26 cellular contexts compared by ENCODE assay signal in genomic region chr1:197101920-197102319, GRCh38. TPM values are rescaled to one million over a fixed set of nuclear protein-coding genes. Genes with fewer than 3 reads are reported as not detected.
A peak's percentile ranks its signal among the peaks of the same experiment; 100 is the strongest.
DNase-seq lines count a peak whose midpoint lies in the region; ATAC-seq and TF ChIP-seq lines count a peak whose summit lies in the region.
"Had no signal": no experiment of that assay in that cellular context is flagged by ENCODE, and none has a peak within 500 bp of the region (broad histone marks: within the 10 kb centered on the region; RNA-seq: fewer than 3 reads in every experiment).

No MANE protein-coding gene starts in this region.

- no peaks in the 10 kb centered on the region for H3K27me3 Mint-ChIP-seq in CD4-positive, alpha-beta T cell
- no peaks in the 10 kb centered on the region for H3K27me3 Mint-ChIP-seq in brain

- POLR2A ChIA-PET in CD4-positive, alpha-beta T cell (lab: Charles Lee): no interaction called here

- no peak for TF ChIP-seq CTCF in CD4-positive, alpha-beta T cell (IDR thresholded peaks at IDR 0.05)
- TF ChIP-seq CTCF in brain (conservative IDR thresholded peaks at IDR 0.05): no peak
- TF ChIP-seq CTCF in uterus (IDR thresholded peaks at IDR 0.05): no peak
- no peak for TF ChIP-seq CTCF in tibial artery (IDR thresholded peaks at IDR 0.05)

- no peaks in the 10 kb centered on the region for H3K36me3 Mint-ChIP-seq in CD4-positive, alpha-beta T cell (ENCODE audit: low read depth)
- H3K36me3 Mint-ChIP-seq in brain: peaks cover 31% of the 10 kb centered on the region
- H3K36me3 Mint-ChIP-seq: CD8-positive, alpha-beta T cell had no signal

- no peak for DNase-seq in CD4-positive, alpha-beta T cell
- DNase-seq in medulla oblongata (ENCODE audit: extremely low spot score) (peak; percentile 29), pons (ENCODE audit: low spot score) (peak; percentile 11), uterus (no peak), tibial artery (no peak), SKM-1 (lab: John Stamatoyannopoulos, UW; ENCODE audit: unreplicated experiment) (no peak), retina (no peak)
- DNase-seq: AML-193; Caco-2; CD8-positive, alpha-beta T cell; DMS 273 treated with DMSO at 0.1 percent for 48 hours; DMS79 treated with DMSO at 0.1 percent for 48 hours; GF-D8; KG1; MG63; NCI-H1105 treated with DMSO at 0.1 percent for 48 hours; NCI-H146; NCI-H1930; NCI-H446; NCI-H524 treated with DMSO at 0.1 percent for 48 hours; NCI-H774; SIG-M5; SK-N-SH had no signal

- intact Hi-C loops in CD4-positive, alpha-beta T cell (cut with DNase I, micrococcal nuclease): no loop called here
- intact Hi-C loops in uterus (cut with DNase I; ENCODE audit: low total_unique reads) (no loop called here), tibial artery (cut with DNase I; ENCODE audit: low total_unique reads) (no loop called here)

- H3K27ac Mint-ChIP-seq in CD4-positive, alpha-beta T cell: peak overlapping the region; percentile 73
- H3K27ac Mint-ChIP-seq in brain: peak overlapping the region in 3 of 5 experiments; percentile 33 to 85 (median 62)
- H3K27ac Mint-ChIP-seq: CD8-positive, alpha-beta T cell had no signal

- H3K4me1 ChIP-seq in uterus (no peaks in the 10 kb centered on the region), tibial artery (no peaks in the 10 kb centered on the region)
- H3K4me1 ChIP-seq: Caco-2 had no signal

- no peak overlapping the region for H3K4me3 ChIP-seq in uterus
- no peak overlapping the region for H3K4me3 ChIP-seq in tibial artery
- H3K4me3 ChIP-seq: BLaER1 treated with 17β-estradiol and CSF1 and Interleukin-3, amounts not matched to agents 10 nM and 100 nM; MG63 had no signal

- H3K4me1 Mint-ChIP-seq in CD4-positive, alpha-beta T cell (ENCODE audit: low read depth): peaks cover 43% of the 10 kb centered on the region
- H3K4me1 Mint-ChIP-seq in brain: peaks cover 52% of the 10 kb centered on the region

- H3K36me3 ChIP-seq in uterus (no peaks in the 10 kb centered on the region), tibial artery (no peaks in the 10 kb centered on the region)

- ATAC-seq in CD4-positive, alpha-beta T cell (ENCODE audit: poor library complexity): no peak
- ATAC-seq: CD8-positive, alpha-beta T cell had no signal

- TF ChIP-seq POLR2A in uterus (IDR thresholded peaks at IDR 0.05): no peak

- CTCF ChIA-PET in CD4-positive, alpha-beta T cell (lab: Charles Lee): interaction anchor here (0.8 kb wide), 1 partner anchor 13 kb away, joined by 3 read pairs; no protein-coding TSS in a partner anchor

- H3K27ac ChIP-seq in CD4-positive, alpha-beta T cell (ENCODE audit: low read depth, low read length): no peak overlapping the region
- no peak overlapping the region for H3K27ac ChIP-seq in uterus
- H3K27ac ChIP-seq in tibial artery: no peak overlapping the region
- H3K27ac ChIP-seq: BLaER1 treated with 17β-estradiol and CSF1 and Interleukin-3, amounts not matched to agents 10 nM and 100 nM had no signal

- no peaks in the 10 kb centered on the region for H3K27me3 ChIP-seq in CD4-positive, alpha-beta T cell (ENCODE audit: control insufficient read depth, insufficient read depth, low read length)
- H3K27me3 ChIP-seq in uterus (no peaks in the 10 kb centered on the region), tibial artery (no peaks in the 10 kb centered on the region)
- H3K27me3 ChIP-seq: BLaER1 treated with 17β-estradiol and CSF1 and Interleukin-3, amounts not matched to agents 10 nM and 100 nM; MG63 had no signal

- H3K9me3 Mint-ChIP-seq in CD4-positive, alpha-beta T cell: no peaks in the 10 kb centered on the region
- H3K9me3 Mint-ChIP-seq in brain: peaks cover 0 to 5% (median 0%) of the 10 kb centered on the region in 5 experiments
- H3K9me3 Mint-ChIP-seq: CD8-positive, alpha-beta T cell had no signal

- H3K4me3 Mint-ChIP-seq in CD4-positive, alpha-beta T cell: peak overlapping the region; percentile 18
- H3K4me3 Mint-ChIP-seq in brain: no peak overlapping the region
- H3K4me3 Mint-ChIP-seq: CD8-positive, alpha-beta T cell had no signal

- no peaks in the 10 kb centered on the region for H3K9me3 ChIP-seq in CD4-positive, alpha-beta T cell (ENCODE audit: control insufficient read depth, low read length)
- no peaks in the 10 kb centered on the region for H3K9me3 ChIP-seq in uterus
- no peaks in the 10 kb centered on the region for H3K9me3 ChIP-seq in tibial artery
- H3K9me3 ChIP-seq: BLaER1 treated with 17β-estradiol and CSF1 and Interleukin-3, amounts not matched to agents 10 nM and 100 nM; Caco-2; MG63; SK-N-SH had no signal

RNA-seq across cellular contexts. Expression of gene F13B, which starts 34.9 kb away (rescaled TPM):
- total RNA-seq in CD4-positive, alpha-beta T cell: not detected
- not detected for polyA plus RNA-seq in brain (ENCODE audit: insufficient read depth, low read depth, low replicate concordance)
- not detected for total RNA-seq in uterus
- total RNA-seq: Caco-2; CD8-positive, alpha-beta T cell; HT1080 had no signal
- polyA plus RNA-seq: SK-N-SH had no signal

RNA-seq across cellular contexts. Expression of gene ASPM, which starts 44.5 kb away (rescaled TPM):
- total RNA-seq in CD4-positive, alpha-beta T cell: under 1 TPM; 0.25 to 0.36 TPM
- polyA plus RNA-seq in brain (ENCODE audit: insufficient read depth, low read depth, low replicate concordance): 3.2 TPM
- total RNA-seq in uterus: 10 to 100 TPM in 1 of 4 donors, under 1 TPM in 2, not detected in 1; under 0.01 to 38.0 (median 0.12) TPM

Comparison
In these comparisons a context has a peak if more than half of its experiments do, and no peak if none do; other contexts are left out.
1. DNase-seq: peak in medulla oblongata (single experiment) and pons (single experiment); none in CD4-positive, alpha-beta T cell (0 of 10), uterus (0 of 2), tibial artery (0 of 2), SKM-1 (single experiment) and retina (single experiment).